Comparison of ENCODE assay signal across 22 cellular contexts in the genomic region with DNA sequence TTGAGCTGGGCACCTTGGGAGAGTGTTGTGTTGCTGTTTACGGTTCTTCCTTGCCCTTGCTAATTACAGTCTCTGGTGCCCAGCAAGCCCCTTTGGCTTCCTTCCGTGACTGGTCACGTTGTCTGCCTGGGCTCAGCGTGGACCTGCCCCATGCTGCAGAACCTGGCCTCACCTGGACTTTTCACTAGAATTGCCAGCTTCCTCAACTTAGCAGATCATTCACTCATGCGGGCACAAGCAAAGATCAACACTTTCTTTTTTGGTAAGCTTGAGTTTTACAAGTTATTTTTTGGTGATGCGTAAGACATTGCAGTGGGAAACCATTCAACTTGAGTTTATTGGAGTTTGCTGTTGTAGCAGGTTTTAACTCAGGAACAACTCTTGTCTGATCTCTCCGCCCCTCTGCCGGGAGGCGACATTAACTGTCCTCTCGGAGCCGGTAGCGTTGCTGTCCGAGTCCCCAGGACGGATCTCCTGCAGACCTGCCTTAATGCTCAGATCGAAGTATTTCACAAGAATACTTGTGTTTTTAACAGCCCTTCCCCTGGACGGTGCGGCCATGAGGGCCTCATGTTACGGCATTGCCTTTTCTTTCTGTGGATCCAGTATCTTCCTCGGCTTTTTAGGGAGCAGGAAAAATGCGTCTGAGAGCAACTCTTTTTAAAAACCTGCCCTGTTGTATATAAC. TPM values are rescaled to one million over a fixed set of nuclear protein-coding genes. Genes with fewer than 3 reads are reported as not detected.
DNase-seq lines count a peak whose midpoint lies in the region; ATAC-seq, FAIRE-seq and TF ChIP-seq lines count a peak whose summit lies in the region.
"Had no signal": no experiment of that assay in that cellular context is flagged by ENCODE, and none has a peak within 500 bp of the region (broad histone marks: within the 10 kb centered on the region; RNA-seq: fewer than 3 reads in every experiment).

No MANE protein-coding gene starts in this region.

- H3K36me3 Mint-ChIP-seq in T-helper 1 cell treated with Interleukin-12 subunit alpha and Interleukin-12 subunit beta and Interleukin-4 antibody, amounts not matched to agents 30 μg/mL and 1 μg/mL, for 36 hours (ENCODE audit: low read depth) = peaks cover 61% of the 10 kb centered on the region
- H3K36me3 Mint-ChIP-seq in endothelial cell (ENCODE audit: low read depth, unreplicated experiment) = peaks cover 71% of the 10 kb centered on the region

- peak; percentile 87 for FAIRE-seq in GM19239 (lab: Jason Lieb, UNC)
- FAIRE-seq: endothelial cell of umbilical vein had no signal

- peak overlapping the region; percentile 85 for H3K27ac Mint-ChIP-seq in T-helper 1 cell treated with Interleukin-12 subunit alpha and Interleukin-12 subunit beta and Interleukin-4 antibody, amounts not matched to agents 30 μg/mL and 1 μg/mL, for 36 hours
- H3K27ac Mint-ChIP-seq in endothelial cell (ENCODE audit: unreplicated experiment) = no peak overlapping the region

- H3K9me3 Mint-ChIP-seq in T-helper 1 cell treated with Interleukin-12 subunit alpha and Interleukin-12 subunit beta and Interleukin-4 antibody, amounts not matched to agents 30 μg/mL and 1 μg/mL, for 36 hours = peaks cover 17% of the 10 kb centered on the region
- H3K9me3 Mint-ChIP-seq in endothelial cell (ENCODE audit: unreplicated experiment) = no peaks in the 10 kb centered on the region

- no peak overlapping the region for H3K4me3 Mint-ChIP-seq in T-helper 1 cell treated with Interleukin-12 subunit alpha and Interleukin-12 subunit beta and Interleukin-4 antibody, amounts not matched to agents 30 μg/mL and 1 μg/mL, for 36 hours
- peak overlapping the region; percentile 62 for H3K4me3 Mint-ChIP-seq in endothelial cell (ENCODE audit: unreplicated experiment)
- H3K4me3 Mint-ChIP-seq: CD14-positive monocyte had no signal

- DNase-seq in T-helper 1 cell (no peak), GM19239 (ENCODE audit: insufficient read length, low spot score) (no peak), endothelial cell (ENCODE audit: low spot score) (no peak), NOMO-1 (lab: John Stamatoyannopoulos, UW; ENCODE audit: unreplicated experiment in 2 of 2) (no peak), NCI-H2196 (lab: John Stamatoyannopoulos, UW; ENCODE audit: unreplicated experiment) (no peak), GM19238 (ENCODE audit: insufficient read length, low spot score) (no peak)
- DNase-seq: amygdala; DND-41; foreskin melanocyte; GM23248; naive thymus-derived CD8-positive, alpha-beta T cell; NCI-H524 treated with DMSO at 0.1 percent for 48 hours; stimulated activated CD4-positive, alpha-beta T cell treated with anti-CD3 and anti-CD28 coated beads, Interleukin-12 subunit alpha, Interleukin-12 subunit beta, amount 100 ng/mL, for 4 hours; WERI-Rb-1 had no signal

- ATAC-seq in HG03064 (IDR thresholded peaks at IDR 0.05; ENCODE audit: low read depth, unreplicated experiment) = peak; percentile 30
- ATAC-seq: naive thymus-derived CD8-positive, alpha-beta T cell had no signal

- peaks cover 13% of the 10 kb centered on the region for H3K4me1 Mint-ChIP-seq in T-helper 1 cell treated with Interleukin-12 subunit alpha and Interleukin-12 subunit beta and Interleukin-4 antibody, amounts not matched to agents 30 μg/mL and 1 μg/mL, for 36 hours (ENCODE audit: low read depth)
- no peaks in the 10 kb centered on the region for H3K4me1 Mint-ChIP-seq in endothelial cell (ENCODE audit: unreplicated experiment)
- H3K4me1 Mint-ChIP-seq: CD14-positive monocyte had no signal

- no peaks in the 10 kb centered on the region for H3K27me3 Mint-ChIP-seq in T-helper 1 cell treated with Interleukin-12 subunit alpha and Interleukin-12 subunit beta and Interleukin-4 antibody, amounts not matched to agents 30 μg/mL and 1 μg/mL, for 36 hours (ENCODE audit: low read depth)
- H3K27me3 Mint-ChIP-seq in endothelial cell (ENCODE audit: unreplicated experiment) = peaks cover 12% of the 10 kb centered on the region
- H3K27me3 Mint-ChIP-seq: naive thymus-derived CD8-positive, alpha-beta T cell had no signal

- TF ChIP-seq CTCF in endothelial cell (IDR thresholded peaks at IDR 0.05; ENCODE audit: unreplicated experiment) = no peak

RNA-seq across cellular contexts. Expression of a gene that starts 15.7 kb away (rescaled TPM):
- total RNA-seq in endothelial cell (ENCODE audit: unreplicated experiment) = 0.54 TPM
- total RNA-seq: endothelial cell of umbilical vein, GM23248, LHCN-M2, Peyer's patch, pulmonary artery endothelial cell, subcutaneous adipose tissue had no signal
